In the genomic region with DNA sequence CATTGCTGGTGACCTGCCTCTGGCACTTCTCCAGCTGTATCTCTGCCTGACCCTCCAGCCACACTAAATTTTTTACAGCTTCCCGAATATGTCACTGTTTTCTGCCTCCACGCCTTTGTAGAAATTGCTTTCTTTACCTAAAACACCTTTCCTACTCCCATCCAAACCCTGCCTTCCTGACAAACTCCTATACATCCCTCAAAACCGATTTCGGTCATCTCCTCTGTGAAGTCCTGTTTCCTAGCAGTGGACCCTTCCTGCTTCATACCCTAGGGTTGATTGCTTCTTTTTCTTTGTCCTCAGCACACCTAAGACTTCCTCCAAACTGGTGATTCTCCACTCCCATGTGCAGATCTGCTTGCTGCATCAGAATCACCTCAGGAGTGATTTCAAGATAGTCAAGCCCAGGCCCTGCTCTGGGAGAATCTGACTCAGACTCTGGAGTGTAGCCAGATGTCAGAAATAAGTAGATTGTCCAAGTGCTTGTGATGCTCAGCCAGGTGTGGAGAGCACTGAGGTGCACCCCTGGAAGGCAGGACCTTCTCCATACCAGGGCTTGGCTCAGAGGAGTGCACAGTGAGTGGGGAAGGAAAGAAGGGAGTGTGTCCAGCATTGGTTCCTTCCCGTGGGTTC, we compare ENCODE assay signal across 12 cellular contexts.
DNase-seq lines count a peak whose midpoint lies in the region; ATAC-seq and TF ChIP-seq lines count a peak whose summit lies in the region.
"Had no signal": no experiment of that assay in that cellular context is flagged by ENCODE, and none has a peak within 500 bp of the region (broad histone marks: within the 10 kb centered on the region; RNA-seq: fewer than 3 reads in every experiment).

No MANE protein-coding gene starts in this region.

- H3K36me3 ChIP-seq in fibroblast of lung (ENCODE audit: control insufficient read depth, insufficient read depth, low read length) = no peaks in the 10 kb centered on the region
- H3K36me3 ChIP-seq: colonic mucosa had no signal

- H3K4me2 ChIP-seq in fibroblast of lung (ENCODE audit: extremely low read depth, insufficient read depth, low read length) = no peak overlapping the region

- H3K4me1 ChIP-seq in fibroblast of lung (ENCODE audit: control insufficient read depth, extremely low read depth, insufficient read depth, low read length) = peaks cover 3% of the 10 kb centered on the region
- H3K4me1 ChIP-seq: colonic mucosa had no signal

- no peak for TF ChIP-seq CTCF in fibroblast of lung (conservative IDR thresholded peaks at IDR 0.05 in 1 of 2, IDR thresholded peaks at IDR 0.05 in 1 of 2; ENCODE audit: low read depth in 1 of 2, low read length in 2 of 2)

- H3K4me1 Mint-ChIP-seq in stimulated activated effector memory CD8-positive, alpha-beta T cell treated with anti-CD3 and anti-CD28 coated beads, Interleukin-12 subunit alpha, Interleukin-12 subunit beta, amount 100 ng/mL, for 72 hours = peaks cover 21% of the 10 kb centered on the region
- H3K4me1 Mint-ChIP-seq: WTC11 had no signal

- no peaks in the 10 kb centered on the region for H3K9me3 ChIP-seq in fibroblast of lung (ENCODE audit: control insufficient read depth, insufficient read depth, low read depth, low read length)
- H3K9me3 ChIP-seq: colonic mucosa had no signal

- H3K27me3 ChIP-seq in fibroblast of lung (ENCODE audit: control insufficient read depth, insufficient read depth, low read length) = no peaks in the 10 kb centered on the region
- H3K27me3 ChIP-seq: colonic mucosa had no signal

- ATAC-seq in SK-N-SH treated with all-trans-retinoic acid at 6 μM for 48 hours (peak; percentile 65), GM21723 (IDR thresholded peaks at IDR 0.05; ENCODE audit: unreplicated experiment) (no peak), GM21390 (IDR thresholded peaks at IDR 0.05; ENCODE audit: unreplicated experiment) (no peak), GM18870 (IDR thresholded peaks at IDR 0.05; ENCODE audit: unreplicated experiment) (no peak)
- ATAC-seq in stimulated activated effector memory CD8-positive, alpha-beta T cell treated with anti-CD3 and anti-CD28 coated beads, Interleukin-12 subunit alpha, Interleukin-12 subunit beta, amount 100 ng/mL, for 72 hours = peak; percentile 58
- ATAC-seq: WTC11 had no signal

- no peaks in the 10 kb centered on the region for H4K20me1 ChIP-seq in fibroblast of lung (ENCODE audit: control insufficient read depth, extremely low read depth, insufficient read depth, low read length)

- no peak overlapping the region for H3K4me3 Mint-ChIP-seq in stimulated activated effector memory CD8-positive, alpha-beta T cell treated with anti-CD3 and anti-CD28 coated beads, Interleukin-12 subunit alpha, Interleukin-12 subunit beta, amount 100 ng/mL, for 72 hours
- H3K4me3 Mint-ChIP-seq: WTC11 had no signal

- no peak overlapping the region for H3K9ac ChIP-seq in fibroblast of lung (ENCODE audit: insufficient read depth, low read length)

- no peak overlapping the region for H2AFZ ChIP-seq in fibroblast of lung (ENCODE audit: low read length)

- no peak overlapping the region for H3K27ac ChIP-seq in fibroblast of lung (ENCODE audit: insufficient read depth, low read length)
- H3K27ac ChIP-seq: colonic mucosa had no signal

- H3K4me3 ChIP-seq in fibroblast of lung (replicated peaks in 1 of 4; ENCODE audit: control extremely low read depth in 1 of 4, insufficient read depth in 1 of 4, low read depth in 3 of 4, low read length in 4 of 4) = no peak overlapping the region
- H3K4me3 ChIP-seq: colonic mucosa, lung had no signal

- H3K9me3 Mint-ChIP-seq in stimulated activated effector memory CD8-positive, alpha-beta T cell treated with anti-CD3 and anti-CD28 coated beads, Interleukin-12 subunit alpha, Interleukin-12 subunit beta, amount 100 ng/mL, for 72 hours = no peaks in the 10 kb centered on the region

- H3K36me3 Mint-ChIP-seq in stimulated activated effector memory CD8-positive, alpha-beta T cell treated with anti-CD3 and anti-CD28 coated beads, Interleukin-12 subunit alpha, Interleukin-12 subunit beta, amount 100 ng/mL, for 72 hours = no peaks in the 10 kb centered on the region

- no peaks in the 10 kb centered on the region for H3K79me2 ChIP-seq in fibroblast of lung (ENCODE audit: control insufficient read depth, insufficient read depth, low read length)

- DNase-seq in activated T-cell treated with anti-CD3 and anti-CD28 coated beads, Interleukin-2, amount 50 U/mL, for 48 hours = peak; percentile 22 to 24
- DNase-seq in activated T-cell treated with anti-CD3 and anti-CD28 coated beads for 4 hours = no peak
- peak; percentile 53 to 75 for DNase-seq in fibroblast of lung (ENCODE audit: low read depth in 2 of 2)
- no peak for DNase-seq in stimulated activated effector memory CD8-positive, alpha-beta T cell treated with anti-CD3 and anti-CD28 coated beads, Interleukin-12 subunit alpha, Interleukin-12 subunit beta, amount 100 ng/mL, for 72 hours (ENCODE audit: low spot score in 2 of 2)
- DNase-seq: colonic mucosa, Right ventricle myocardium superior had no signal

- H3K27ac Mint-ChIP-seq in stimulated activated effector memory CD8-positive, alpha-beta T cell treated with anti-CD3 and anti-CD28 coated beads, Interleukin-12 subunit alpha, Interleukin-12 subunit beta, amount 100 ng/mL, for 72 hours = no peak overlapping the region
- H3K27ac Mint-ChIP-seq: WTC11 had no signal

TF ChIP-seq in SK-N-SH treated with all-trans-retinoic acid at 6 μM for 48 hours, 23 proteins besides CTCF, POLR2A, EP300 and RAD21:
- TF ChIP-seq ISL1 (CRISPR knock-in tag; IDR thresholded peaks at IDR 0.05) (no peak), ZFP3 (CRISPR knock-in tag; IDR thresholded peaks at IDR 0.05) (peak; percentile 100)
TF ChIP-seq in SK-N-SH treated with all-trans-retinoic acid at 6 μM for 48 hours: peak in this region for 1.

Comparison
In these comparisons a context has a peak if more than half of its experiments do, and no peak if none do; other contexts are left out.
1. DNase-seq: peak in activated T-cell treated with anti-CD3 and anti-CD28 coated beads, Interleukin-2, amount 50 U/mL, for 48 hours (2 of 2) and fibroblast of lung (2 of 2); none in activated T-cell treated with anti-CD3 and anti-CD28 coated beads for 4 hours (single experiment) and stimulated activated effector memory CD8-positive, alpha-beta T cell treated with anti-CD3 and anti-CD28 coated beads, Interleukin-12 subunit alpha, Interleukin-12 subunit beta, amount 100 ng/mL, for 72 hours (0 of 2).
2. ATAC-seq: peak in SK-N-SH treated with all-trans-retinoic acid at 6 μM for 48 hours (single experiment) and stimulated activated effector memory CD8-positive, alpha-beta T cell treated with anti-CD3 and anti-CD28 coated beads, Interleukin-12 subunit alpha, Interleukin-12 subunit beta, amount 100 ng/mL, for 72 hours (single experiment); none in GM21723 (single experiment), GM21390 (single experiment) and GM18870 (single experiment).